Comparison of ENCODE assay signal across 20 cellular contexts in the genomic region with DNA sequence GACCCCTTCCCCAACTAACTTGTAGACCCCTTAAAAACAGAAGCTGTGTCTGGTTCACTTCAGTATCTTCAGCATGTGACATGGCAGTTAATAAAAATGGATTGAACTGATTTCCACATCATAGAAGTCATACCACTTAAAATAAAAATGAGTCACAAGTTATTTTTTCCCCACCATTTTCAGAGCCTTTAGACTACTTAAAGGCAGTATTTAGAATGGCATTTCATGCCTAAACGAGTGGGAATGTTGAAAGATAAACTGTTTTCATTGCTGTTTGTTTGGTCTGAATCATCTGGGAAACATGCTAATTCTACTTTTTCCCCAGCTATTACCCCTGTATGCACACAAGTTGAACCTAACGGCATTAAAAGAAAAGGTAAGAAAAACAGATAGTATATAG.
DNase-seq lines count a peak whose midpoint lies in the region; FAIRE-seq and TF ChIP-seq lines count a peak whose summit lies in the region.
"Had no signal": no experiment of that assay in that cellular context is flagged by ENCODE, and none has a peak within 500 bp of the region (broad histone marks: within the 10 kb centered on the region; RNA-seq: fewer than 3 reads in every experiment).

No MANE protein-coding gene starts in this region.

- H3K4me3 ChIP-seq in AG04450 (ENCODE audit: low read depth, low read length) = no peak overlapping the region
- H3K4me3 ChIP-seq in bronchial epithelial cell (ENCODE audit: low read depth, low read length) = no peak overlapping the region
- H3K4me3 ChIP-seq: A549, suprapubic skin had no signal

- no peaks in the 10 kb centered on the region for H3K36me3 Mint-ChIP-seq in progenitor cell of endocrine pancreas (ENCODE audit: insufficient read depth)
- H3K36me3 Mint-ChIP-seq: brain, naive B cell, T-cell had no signal

- no peak overlapping the region for H3K4me3 Mint-ChIP-seq in progenitor cell of endocrine pancreas (ENCODE audit: low read depth)
- H3K4me3 Mint-ChIP-seq: brain, naive B cell, T-cell had no signal

- no peak overlapping the region for H3K27ac Mint-ChIP-seq in progenitor cell of endocrine pancreas
- H3K27ac Mint-ChIP-seq: brain, naive B cell, T-cell had no signal

- H3K9me3 ChIP-seq in AG04450 (ENCODE audit: control insufficient read depth, insufficient read depth, low read length) = no peaks in the 10 kb centered on the region
- H3K9me3 ChIP-seq: A549, Caco-2, suprapubic skin had no signal

- H3K9me3 Mint-ChIP-seq in progenitor cell of endocrine pancreas (ENCODE audit: low read depth) = no peaks in the 10 kb centered on the region

- H3K36me3 ChIP-seq in bronchial epithelial cell (ENCODE audit: control insufficient read depth, insufficient read depth, low read length) = no peaks in the 10 kb centered on the region
- H3K36me3 ChIP-seq: suprapubic skin had no signal

- DNase-seq in AG04450 (ENCODE audit: low read depth, low spot score) (peak; percentile 11), LHCN-M2 (ENCODE audit: low read depth) (peak; percentile 1), bronchial epithelial cell (ENCODE audit: low read depth) (peak; percentile 85), kidney tubule cell (ENCODE audit: low spot score) (peak; percentile 4), progenitor cell of endocrine pancreas (ENCODE audit: low spot score, unreplicated experiment) (no peak), germinal center (ENCODE audit: low spot score) (no peak), activated T-cell treated with anti-CD3 and anti-CD28 coated beads for 4 hours (no peak)
- DNase-seq in effector CD4-positive, alpha-beta T cell = no peak
- DNase-seq: activated effector memory CD4-positive, alpha-beta T cell treated with anti-CD3 and anti-CD28 coated beads, Interleukin-2, amount 50 U/mL, for 16 hours; Caco-2; hippocampal formation; left cardiac atrium; MM.1S; naive B cell; NCI-H1930; T-cell had no signal

- CTCF ChIA-PET in AG04450 (lab: Charles Lee) = interaction anchor here (0.6 to 1.1 kb wide), 3 partner anchors 27 to 701 kb away, joined by 3 to 5 read pairs (median 4); no protein-coding TSS in a partner anchor

- no peaks in the 10 kb centered on the region for H3K27me3 Mint-ChIP-seq in progenitor cell of endocrine pancreas
- H3K27me3 Mint-ChIP-seq: brain, naive B cell, T-cell had no signal

- H3K27ac ChIP-seq in AG04450 (ENCODE audit: low read depth, low read length) = no peak overlapping the region
- H3K27ac ChIP-seq: A549, suprapubic skin had no signal

- H3K4me1 Mint-ChIP-seq in progenitor cell of endocrine pancreas (ENCODE audit: low read depth) = no peaks in the 10 kb centered on the region
- H3K4me1 Mint-ChIP-seq: brain, naive B cell, T-cell had no signal

- TF ChIP-seq CTCF in AG04450 (IDR thresholded peaks at IDR 0.05; ENCODE audit: low read depth, low read length) (no peak), bronchial epithelial cell (IDR thresholded peaks at IDR 0.05; ENCODE audit: insufficient read depth, low read length, severe bottlenecking) (no peak), progenitor cell of endocrine pancreas (IDR thresholded peaks at IDR 0.05; ENCODE audit: unreplicated experiment) (no peak)

- no peak for FAIRE-seq in bronchial epithelial cell (lab: Jason Lieb, UNC)
- FAIRE-seq: A549, endometrium had no signal

- no peaks in the 10 kb centered on the region for H3K27me3 ChIP-seq in AG04450 (ENCODE audit: control insufficient read depth, insufficient read depth, low read length)
- H3K27me3 ChIP-seq in bronchial epithelial cell (ENCODE audit: control insufficient read depth, insufficient read depth, low read length) = no peaks in the 10 kb centered on the region
- H3K27me3 ChIP-seq: suprapubic skin had no signal

- POLR2A ChIA-PET in AG04450 (lab: Yijun Ruan, JAX) = no interaction called here

Comparison
In these comparisons a context has a peak if more than half of its experiments do, and no peak if none do; other contexts are left out.
1. DNase-seq: peak in AG04450 (single experiment), LHCN-M2 (single experiment), bronchial epithelial cell (single experiment) and kidney tubule cell (single experiment); none in progenitor cell of endocrine pancreas (single experiment), effector CD4-positive, alpha-beta T cell (single experiment), germinal center (single experiment) and activated T-cell treated with anti-CD3 and anti-CD28 coated beads for 4 hours (single experiment).